In genomic region chr19:38912600-38913514, GRCh38 we compare ENCODE assay signal across 1 cellular context.
TF ChIP-seq lines count a peak whose summit lies in the region.

No MANE protein-coding gene starts in this region.

TF ChIP-seq in GM12878, 131 proteins besides CTCF, POLR2A, EP300 and RAD21:
- TF ChIP-seq EGR1 (IDR thresholded peaks at IDR 0.05; ENCODE audit: borderline replicate concordance in 1 of 2, low read depth in 2 of 2, low read length in 2 of 2) (0 out of 3 replicates have a peak, but pooled peaks of 1 of the 2 experiments have one; percentile 21), IRF4 (IDR thresholded peaks at IDR 0.05; ENCODE audit: low read depth, low read length) (no peak)
